Comparison of ENCODE assay signal across 18 cellular contexts in genomic region chr7:48033922-48034321, GRCh38. TPM values are rescaled to one million over a fixed set of nuclear protein-coding genes. Genes with fewer than 3 reads are reported as not detected.
DNase-seq lines count a peak whose midpoint lies in the region; ATAC-seq and TF ChIP-seq lines count a peak whose summit lies in the region.
"Had no signal": no experiment of that assay in that cellular context is flagged by ENCODE, and none has a peak within 500 bp of the region (broad histone marks: within the 10 kb centered on the region; RNA-seq: fewer than 3 reads in every experiment).

No MANE protein-coding gene starts in this region.

- H3K27ac ChIP-seq in PC-3 (ENCODE audit: low read length) = no peak overlapping the region
- H3K27ac ChIP-seq: 22Rv1, BLaER1 had no signal

- H2AFZ ChIP-seq in PC-3 (ENCODE audit: low read length) = no peak overlapping the region

- ATAC-seq in PC-3 (peak; percentile 53), GM18868 (IDR thresholded peaks at IDR 0.05; ENCODE audit: unreplicated experiment) (no peak), GM18498 (IDR thresholded peaks at IDR 0.05; ENCODE audit: unreplicated experiment) (no peak)
- ATAC-seq: HepG2 had no signal

- no peaks in the 10 kb centered on the region for H3K9me2 ChIP-seq in PC-3 (replicated peaks; ENCODE audit: low read length)

- intact Hi-C loops in PC-3 (cut with micrococcal nuclease) = loop anchor here (1.0 to 2.0 kb wide), 2 partner anchors 51 to 55 kb away; partner anchors contain the start of gene HUS1

- POLR2A ChIA-PET in PC-3 (lab: Charles Lee; ENCODE audit: unreplicated experiment) = no interaction called here

- no peaks in the 10 kb centered on the region for H3K36me3 ChIP-seq in PC-3 (ENCODE audit: low read depth, low read length)
- H3K36me3 ChIP-seq: BLaER1, HAP-1 had no signal

- H3K4me3 ChIP-seq in PC-3 (ENCODE audit: low read length) = no peak overlapping the region
- H3K4me3 ChIP-seq: BLaER1, HAP-1 had no signal

- no peaks in the 10 kb centered on the region for H4K20me1 ChIP-seq in PC-3 (ENCODE audit: low read length)
- H4K20me1 ChIP-seq: BLaER1 had no signal

- H3K4me2 ChIP-seq in PC-3 (ENCODE audit: low read length) = no peak overlapping the region
- H3K4me2 ChIP-seq: BLaER1 had no signal

- no peak overlapping the region for H3K9ac ChIP-seq in PC-3 (ENCODE audit: low read length)
- H3K9ac ChIP-seq: BLaER1 had no signal

- no peaks in the 10 kb centered on the region for H3K27me3 ChIP-seq in PC-3 (ENCODE audit: low read length)

- CTCF ChIA-PET in PC-3 (lab: Charles Lee) = no interaction called here

- no peaks in the 10 kb centered on the region for H3F3A ChIP-seq in PC-3 (ENCODE audit: low read length, unreplicated experiment)

- no peaks in the 10 kb centered on the region for H3K9me3 ChIP-seq in PC-3 (ENCODE audit: low read length)
- H3K9me3 ChIP-seq: Caco-2, HAP-1 had no signal

- peak; percentile 5 for DNase-seq in NCI-H748 (lab: John Stamatoyannopoulos, UW; ENCODE audit: unreplicated experiment)
- no peak for DNase-seq in NCI-H748 treated with DMSO at 0.1 percent for 48 hours (lab: John Stamatoyannopoulos, UW)
- peak; percentile 15 for DNase-seq in HCEC 1CT
- peak; percentile 75 for DNase-seq in PC-3
- DNase-seq in iPS-NIHi7 (ENCODE audit: extremely low spot score) = no peak
- DNase-seq in stimulated activated naive CD4-positive, alpha-beta T cell (lab: John Stamatoyannopoulos, UW) = no peak
- DNase-seq: AML-193; Caco-2; CD8-positive, alpha-beta memory T cell; DMS79; GOT3; HFFc6 had no signal

- no TSS peak for BruUV-seq in PC-3 (replicated peaks; lab: Mats Ljungman, UMichigan)

- no peaks in the 10 kb centered on the region for H3K79me2 ChIP-seq in PC-3 (ENCODE audit: low read length)

- peaks cover 10% of the 10 kb centered on the region for H3K4me1 ChIP-seq in PC-3 (ENCODE audit: insufficient read depth, low read length)
- H3K4me1 ChIP-seq: HAP-1 had no signal

- TF ChIP-seq CTCF in PC-3 (conservative IDR thresholded peaks at IDR 0.05; ENCODE audit: low read depth, low read length) = no peak

RNA-seq across cellular contexts. Expression of gene C7orf57, which starts 1.4 kb away (rescaled TPM):
- 0.15 TPM in 1 of 2 replicates, not detected in the other for total RNA-seq in PC-3 (2014; rRNA removed)
- total RNA-seq: Caco-2, HepG2 had no signal

RNA-seq across cellular contexts. Expression of gene SUN3, which starts 5.0 kb away (rescaled TPM):
- not detected in 2 replicates for total RNA-seq in PC-3 (2014; rRNA removed)
- total RNA-seq: Caco-2; CD8-positive, alpha-beta memory T cell; HepG2 had no signal

RNA-seq across cellular contexts. Expression of gene HUS1, which starts 54.5 kb away (rescaled TPM):
- 15.3 and 23.2 TPM in 2 replicates for total RNA-seq in PC-3 (2014; rRNA removed)

RNA-seq across cellular contexts. Expression of gene UPP1, which starts 55.1 kb away (rescaled TPM):
- 71.9 and 77.7 TPM in 2 replicates for total RNA-seq in PC-3 (2014; rRNA removed)

Comparison
In these comparisons a context has a peak if more than half of its experiments do, and no peak if none do; other contexts are left out.
1. DNase-seq: peak in NCI-H748 (single experiment), HCEC 1CT (single experiment) and PC-3 (single experiment); none in NCI-H748 treated with DMSO at 0.1 percent for 48 hours (single experiment), iPS-NIHi7 (single experiment) and stimulated activated naive CD4-positive, alpha-beta T cell (0 of 6).